ENCODE assay signal across 15 cellular contexts in the genomic region with DNA sequence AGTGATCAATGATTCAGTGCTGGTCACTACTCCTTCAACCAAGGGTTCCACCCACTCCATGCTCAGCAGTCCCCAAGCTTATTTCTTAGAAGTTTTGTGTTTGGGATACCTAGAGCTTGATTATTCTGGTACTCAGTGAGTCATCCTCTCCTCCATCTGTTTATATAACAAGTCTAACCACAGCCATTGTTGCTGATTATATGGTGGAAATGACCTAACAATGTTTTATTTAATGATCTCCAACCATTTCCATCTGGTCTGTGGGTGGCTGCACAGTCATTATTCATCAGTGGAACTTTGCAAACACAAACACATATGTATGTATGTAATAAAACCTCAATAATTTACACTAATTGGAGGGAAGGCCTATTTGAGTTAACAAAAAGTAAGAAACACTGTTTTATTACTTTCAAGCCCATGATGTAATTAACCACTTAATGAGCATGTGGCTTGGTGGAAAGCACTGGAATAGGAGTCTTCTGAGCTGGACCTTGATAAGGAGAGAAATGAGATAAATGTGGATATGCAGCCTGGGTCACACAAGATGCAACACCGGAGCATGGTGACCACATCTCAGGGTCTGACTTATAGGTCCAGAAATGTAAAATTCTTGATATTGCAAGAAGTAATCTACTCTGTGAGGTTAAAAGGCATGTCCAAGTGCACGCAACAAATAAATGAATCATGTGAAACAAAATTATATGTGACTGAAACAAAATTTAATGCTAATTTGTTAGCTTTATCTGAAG.
A peak's percentile ranks its signal among the peaks of the same experiment; 100 is the strongest.
DNase-seq lines count a peak whose midpoint lies in the region; ATAC-seq, FAIRE-seq and TF ChIP-seq lines count a peak whose summit lies in the region.
"Had no signal": no experiment of that assay in that cellular context is flagged by ENCODE, and none has a peak within 500 bp of the region (broad histone marks: within the 10 kb centered on the region; RNA-seq: fewer than 3 reads in every experiment).

No MANE protein-coding gene starts in this region.

- DNase-seq in MCF 10A (ENCODE audit: unreplicated experiment) (peak; percentile 67), breast epithelium (ENCODE audit: low spot score in 2 of 2) (no peak), RCC 7860 (ENCODE audit: low spot score) (peak; percentile 51), fibroblast of mammary gland (ENCODE audit: low read depth) (peak; percentile 96), urothelium cell line (ENCODE audit: low spot score) (peak; percentile 70), T-helper 17 cell (no peak)
- DNase-seq: activated T-cell treated with anti-CD3 and anti-CD28 coated beads for 4 hours; naive thymus-derived CD4-positive, alpha-beta T cell; stimulated activated CD4-positive, alpha-beta T cell treated with anti-CD3 and anti-CD28 coated beads, Interleukin-12 subunit alpha, Interleukin-12 subunit beta, amount 100 ng/mL, for 4 hours; stimulated activated naive B cell treated with anti-CD40 and anti-IgM and Interleukin-4, amounts not matched to agents 10 μg/mL and 1 μg/mL and 100 μg/mL, for 72 hours had no signal

- H3K36me3 ChIP-seq in breast epithelium: no peaks in the 10 kb centered on the region
- H3K36me3 ChIP-seq: BLaER1 had no signal

- H3K9me3 ChIP-seq in breast epithelium (no peaks in the 10 kb centered on the region), T-helper 17 cell (ENCODE audit: control insufficient read depth, low read length, poor library complexity, severe bottlenecking) (no peaks in the 10 kb centered on the region)
- H3K9me3 ChIP-seq: BLaER1 had no signal

- ATAC-seq in HG03159 (IDR thresholded peaks at IDR 0.05; ENCODE audit: unreplicated experiment): no peak
- no peak for ATAC-seq in T-helper 17 cell
- ATAC-seq in HG02852 (IDR thresholded peaks at IDR 0.05; ENCODE audit: unreplicated experiment): no peak
- ATAC-seq: naive thymus-derived CD4-positive, alpha-beta T cell had no signal

- H3K4me1 ChIP-seq in breast epithelium: no peaks in the 10 kb centered on the region
- H3K4me1 ChIP-seq: BLaER1 had no signal

- no peak for FAIRE-seq in RCC 7860 (lab: Jason Lieb, UNC)
- no peak for FAIRE-seq in urothelium cell line (lab: Jason Lieb, UNC)
- FAIRE-seq: GM12891 had no signal

- H3K27me3 ChIP-seq in breast epithelium: no peaks in the 10 kb centered on the region
- H3K27me3 ChIP-seq: BLaER1 had no signal

- intact Hi-C loops in MCF 10A (cut with micrococcal nuclease): no loop called here
- intact Hi-C loops in breast epithelium (cut with DNase I; ENCODE audit: low total_unique reads): no loop called here

- POLR2A ChIA-PET in MCF 10A (lab: Yijun Ruan, JAX): no interaction called here

- H3K4me3 Mint-ChIP-seq in MCF 10A (ENCODE audit: unreplicated experiment) (no peak overlapping the region), T-helper 17 cell (no peak overlapping the region)
- H3K4me3 Mint-ChIP-seq: naive thymus-derived CD4-positive, alpha-beta T cell; stimulated activated naive B cell treated with anti-CD40 and anti-IgM and Interleukin-4, amounts not matched to agents 10 μg/mL and 1 μg/mL and 100 μg/mL, for 72 hours had no signal

- no peak for TF ChIP-seq POLR2A in breast epithelium (IDR thresholded peaks at IDR 0.05)

- H3K4me3 ChIP-seq in breast epithelium (no peak overlapping the region), fibroblast of mammary gland (ENCODE audit: control insufficient read depth, low read depth, low read length) (no peak overlapping the region)
- H3K4me3 ChIP-seq: BLaER1 had no signal

- H3K4me1 Mint-ChIP-seq in MCF 10A (ENCODE audit: insufficient read depth, unreplicated experiment): peaks cover 27% of the 10 kb centered on the region
- H3K4me1 Mint-ChIP-seq in T-helper 17 cell: no peaks in the 10 kb centered on the region
- H3K4me1 Mint-ChIP-seq: naive thymus-derived CD4-positive, alpha-beta T cell; stimulated activated naive B cell treated with anti-CD40 and anti-IgM and Interleukin-4, amounts not matched to agents 10 μg/mL and 1 μg/mL and 100 μg/mL, for 72 hours had no signal

- CTCF ChIA-PET in MCF 10A (lab: Yijun Ruan, JAX): interaction anchor here (0.8 to 1.6 kb wide), 5 partner anchors 116 to 1927 kb away, joined by 3 to 6 read pairs (median 4); no protein-coding TSS in a partner anchor

- BruUV-seq in MCF 10A (replicated peaks; lab: Mats Ljungman, UMichigan): no TSS peak

- no peak for TF ChIP-seq CTCF in MCF 10A (IDR thresholded peaks at IDR 0.05; ENCODE audit: unreplicated experiment)
- no peak for TF ChIP-seq CTCF in breast epithelium (IDR thresholded peaks at IDR 0.05)
- no peak for TF ChIP-seq CTCF in fibroblast of mammary gland (conservative IDR thresholded peaks at IDR 0.05; ENCODE audit: control insufficient read depth, insufficient read depth, low read depth, low read length)

- H3K27me3 Mint-ChIP-seq in MCF 10A (ENCODE audit: insufficient read depth, unreplicated experiment) (no peaks in the 10 kb centered on the region), T-helper 17 cell (no peaks in the 10 kb centered on the region)

- H3K36me3 Mint-ChIP-seq in MCF 10A (ENCODE audit: insufficient read depth, unreplicated experiment) (peaks cover 5% of the 10 kb centered on the region), T-helper 17 cell (ENCODE audit: low read depth) (no peaks in the 10 kb centered on the region)
- H3K36me3 Mint-ChIP-seq: stimulated activated naive B cell treated with anti-CD40 and anti-IgM and Interleukin-4, amounts not matched to agents 10 μg/mL and 1 μg/mL and 100 μg/mL, for 72 hours had no signal

- peak overlapping the region; percentile 11 for H3K27ac Mint-ChIP-seq in MCF 10A (ENCODE audit: low read depth, unreplicated experiment)
- no peak overlapping the region for H3K27ac Mint-ChIP-seq in T-helper 17 cell
- H3K27ac Mint-ChIP-seq: naive thymus-derived CD4-positive, alpha-beta T cell; stimulated activated naive B cell treated with anti-CD40 and anti-IgM and Interleukin-4, amounts not matched to agents 10 μg/mL and 1 μg/mL and 100 μg/mL, for 72 hours had no signal

- no peaks in the 10 kb centered on the region for H3K9me3 Mint-ChIP-seq in MCF 10A (ENCODE audit: unreplicated experiment)

- no peak overlapping the region for H3K27ac ChIP-seq in breast epithelium
- H3K27ac ChIP-seq: BLaER1, KMS-11 had no signal

Comparison
In these comparisons a context has a peak if more than half of its experiments do, and no peak if none do; other contexts are left out.
1. DNase-seq: peak in MCF 10A (single experiment), RCC 7860 (single experiment), fibroblast of mammary gland (single experiment) and urothelium cell line (single experiment); none in breast epithelium (0 of 2) and T-helper 17 cell (0 of 3).